ENCODE assay signal across 8 cellular contexts in genomic region chr1:167066333-167067122, GRCh38.
A peak's percentile ranks its signal among the peaks of the same experiment; 100 is the strongest.
DNase-seq lines count a peak whose midpoint lies in the region; ATAC-seq lines count a peak whose summit lies in the region.

No MANE protein-coding gene starts in this region.

- ATAC-seq in HG03025 (IDR thresholded peaks at IDR 0.05; ENCODE audit: low FRiP score, unreplicated experiment) = peak; percentile 66

- DNase-seq in NCI-H524 (lab: John Stamatoyannopoulos, UW) (peak; percentile 32 to 65), NCI-H524 treated with DMSO at 0.1 percent for 48 hours (lab: John Stamatoyannopoulos, UW) (no peak), NCI-H2196 treated with DMSO at 0.1 percent for 48 hours (lab: John Stamatoyannopoulos, UW; ENCODE audit: unreplicated experiment) (peak; percentile 54), left kidney (ENCODE audit: low read depth, low spot score) (peak; percentile 87)
- peak; percentile 56 for DNase-seq in activated CD4-positive, CD25-positive, alpha-beta regulatory T cell treated with anti-CD3 and anti-CD28 coated beads, Interleukin-2, amount 50 U/mL, for 16 hours (ENCODE audit: low read depth, low spot score)
- DNase-seq in central memory CD4-positive, alpha-beta T cell = peak; percentile 67
- peak; percentile 82 to 88 for DNase-seq in stimulated activated CD4-positive, alpha-beta T cell treated with anti-CD3 and anti-CD28 coated beads, Interleukin-2, amount 100 ng/mL, for 48 hours
